ENCODE assay signal across 9 cellular contexts in the genomic region with DNA sequence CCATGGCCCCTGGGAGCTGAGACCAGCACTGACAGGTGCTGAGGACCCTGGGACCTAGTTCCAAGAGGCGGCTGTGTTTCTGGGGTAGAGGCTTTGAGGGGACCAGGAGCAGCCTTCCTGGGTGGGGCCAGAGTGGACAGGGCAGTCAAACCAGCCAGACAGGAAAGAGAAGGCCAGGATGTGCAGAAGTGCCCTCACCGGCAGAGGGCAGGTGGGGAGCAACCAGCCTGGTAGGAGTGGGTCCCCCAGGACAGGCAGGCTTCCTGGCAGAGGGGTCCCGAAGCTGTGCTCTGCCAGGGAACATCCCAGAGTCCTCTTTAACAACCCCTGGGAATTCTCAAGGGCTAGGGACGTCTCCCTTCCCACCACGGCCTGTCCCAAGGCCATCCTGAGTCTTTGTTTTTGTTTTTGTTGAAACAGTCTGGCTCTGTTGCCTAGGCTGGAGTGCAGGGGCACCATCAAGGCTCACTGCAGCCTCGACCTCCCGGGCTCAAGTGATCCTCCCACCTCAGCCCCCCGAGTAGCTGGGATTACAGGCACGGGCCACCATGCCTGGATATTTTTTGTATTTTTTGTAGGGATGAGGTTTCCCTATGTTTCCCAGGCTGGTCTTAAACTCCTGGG. TPM values are rescaled to one million over a fixed set of nuclear protein-coding genes. Genes with fewer than 3 reads are reported as not detected.
DNase-seq lines count a peak whose midpoint lies in the region; ATAC-seq and TF ChIP-seq lines count a peak whose summit lies in the region.
"Had no signal": no experiment of that assay in that cellular context is flagged by ENCODE, and none has a peak within 500 bp of the region (broad histone marks: within the 10 kb centered on the region; RNA-seq: fewer than 3 reads in every experiment).

No MANE protein-coding gene starts in this region.

- no peak for DNase-seq in GM13976 (ENCODE audit: low spot score)
- DNase-seq in WTC11 (ENCODE audit: low spot score) = no peak
- peak; percentile 36 for DNase-seq in mucosa of gallbladder (ENCODE audit: low spot score)
- DNase-seq in posterior cingulate gyrus = no peak
- DNase-seq in glomerular visceral epithelial cell (ENCODE audit: extremely low spot score) = no peak
- DNase-seq: activated B cell treated with CpG ODN at 0.5 μM for 24 hours, NCI-H1694 had no signal

- no peak for TF ChIP-seq POLR2A in GM18505 (IDR thresholded peaks at IDR 0.05; ENCODE audit: borderline replicate concordance, extremely low read depth, insufficient read depth, insufficient read length)

- in situ Hi-C loops in GM13976 (cut with MboI; ENCODE audit: low sequenced_read_pairs, unreplicated experiment) = no loop called here

- H3K27me3 Mint-ChIP-seq in WTC11 (ENCODE audit: low read depth) = peaks cover 12% of the 10 kb centered on the region
- H3K27me3 Mint-ChIP-seq: central memory CD8-positive, alpha-beta T cell had no signal

- CTCF ChIA-PET in WTC11 (lab: Charles Lee) = no interaction called here

- no peak overlapping the region for H3K27ac Mint-ChIP-seq in WTC11
- H3K27ac Mint-ChIP-seq: activated B cell treated with CpG ODN at 0.5 μM for 24 hours had no signal

- intact Hi-C loops in posterior cingulate gyrus (cut with DNase I) = no loop called here

- POLR2A ChIA-PET in WTC11 (lab: Charles Lee) = no interaction called here

- no peaks in the 10 kb centered on the region for H3K9me3 Mint-ChIP-seq in WTC11
- H3K9me3 Mint-ChIP-seq: activated B cell treated with CpG ODN at 0.5 μM for 24 hours; central memory CD8-positive, alpha-beta T cell had no signal

- H3K4me1 Mint-ChIP-seq in WTC11 = peaks cover 4% of the 10 kb centered on the region; the same call in 1 of the 2 replicates
- H3K4me1 Mint-ChIP-seq: activated B cell treated with CpG ODN at 0.5 μM for 24 hours had no signal

- no peak overlapping the region for H3K4me3 Mint-ChIP-seq in WTC11
- H3K4me3 Mint-ChIP-seq: activated B cell treated with CpG ODN at 0.5 μM for 24 hours; central memory CD8-positive, alpha-beta T cell had no signal

- ATAC-seq in WTC11 = peak; percentile 49
- no peak for ATAC-seq in GM18505 (IDR thresholded peaks at IDR 0.05; ENCODE audit: unreplicated experiment)

- H3K36me3 Mint-ChIP-seq in WTC11 = no peaks in the 10 kb centered on the region

- TF ChIP-seq CTCF in GM13976 (IDR thresholded peaks at IDR 0.05; ENCODE audit: borderline replicate concordance, control extremely low read depth, extremely low read depth, insufficient read depth, missing control alignments) (peak; percentile 20), WTC11 (IDR thresholded peaks at IDR 0.05) (no peak)

TF ChIP-seq in WTC11, 78 proteins besides CTCF, POLR2A, EP300 and RAD21 (continues in another document):
- TF ChIP-seq MXD4 (CRISPR knock-in tag; IDR thresholded peaks at IDR 0.05; ENCODE audit: borderline replicate concordance) = no peak
- no peak for TF ChIP-seq RELA (CRISPR knock-in tag; IDR thresholded peaks at IDR 0.05; ENCODE audit: borderline replicate concordance)
- TF ChIP-seq, protein P1, sequence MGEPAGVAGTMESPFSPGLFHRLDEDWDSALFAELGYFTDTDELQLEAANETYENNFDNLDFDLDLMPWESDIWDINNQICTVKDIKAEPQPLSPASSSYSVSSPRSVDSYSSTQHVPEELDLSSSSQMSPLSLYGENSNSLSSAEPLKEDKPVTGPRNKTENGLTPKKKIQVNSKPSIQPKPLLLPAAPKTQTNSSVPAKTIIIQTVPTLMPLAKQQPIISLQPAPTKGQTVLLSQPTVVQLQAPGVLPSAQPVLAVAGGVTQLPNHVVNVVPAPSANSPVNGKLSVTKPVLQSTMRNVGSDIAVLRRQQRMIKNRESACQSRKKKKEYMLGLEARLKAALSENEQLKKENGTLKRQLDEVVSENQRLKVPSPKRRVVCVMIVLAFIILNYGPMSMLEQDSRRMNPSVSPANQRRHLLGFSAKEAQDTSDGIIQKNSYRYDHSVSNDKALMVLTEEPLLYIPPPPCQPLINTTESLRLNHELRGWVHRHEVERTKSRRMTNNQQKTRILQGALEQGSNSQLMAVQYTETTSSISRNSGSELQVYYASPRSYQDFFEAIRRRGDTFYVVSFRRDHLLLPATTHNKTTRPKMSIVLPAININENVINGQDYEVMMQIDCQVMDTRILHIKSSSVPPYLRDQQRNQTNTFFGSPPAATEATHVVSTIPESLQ (CRISPR knock-in tag; IDR thresholded peaks at IDR 0.05) = no peak
- no peak for TF ChIP-seq NFYB (CRISPR knock-in tag; conservative IDR thresholded peaks at IDR 0.05; ENCODE audit: low read depth)
- TF ChIP-seq, protein P2, sequence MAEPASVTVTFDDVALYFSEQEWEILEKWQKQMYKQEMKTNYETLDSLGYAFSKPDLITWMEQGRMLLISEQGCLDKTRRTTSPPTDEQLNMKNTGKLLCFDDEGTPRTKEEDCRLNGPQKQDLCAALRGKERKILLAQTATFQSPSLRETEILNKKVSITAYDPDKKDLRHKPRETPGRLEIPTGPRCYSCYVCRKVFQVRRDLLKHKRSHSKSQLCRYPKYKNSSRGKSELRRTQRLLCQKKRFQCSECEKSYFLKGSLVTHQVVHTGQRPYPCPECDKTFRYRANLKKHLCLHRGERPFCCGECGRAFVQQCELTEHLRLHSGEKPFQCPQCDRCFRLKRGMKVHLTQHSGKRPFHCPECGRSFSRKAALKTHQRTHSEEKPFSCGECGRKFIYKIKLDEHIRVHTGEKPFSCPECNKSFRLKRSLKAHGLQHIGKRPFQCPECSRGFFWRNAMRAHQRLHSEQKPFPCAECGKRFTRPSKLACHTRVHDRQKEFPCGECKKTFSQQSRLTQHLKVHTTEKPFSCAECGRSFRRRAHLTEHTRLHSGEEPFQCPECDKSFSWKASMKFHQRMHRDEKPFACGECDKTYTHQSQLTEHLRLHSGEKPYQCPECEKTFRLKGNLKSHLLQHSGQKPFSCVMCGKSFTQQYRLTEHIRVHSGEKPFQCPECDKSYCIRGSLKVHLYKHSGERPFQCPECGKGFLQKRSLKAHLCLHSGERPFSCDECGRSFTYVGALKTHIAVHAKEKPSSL (CRISPR knock-in tag; conservative IDR thresholded peaks at IDR 0.05) = no peak
- no peak for TF ChIP-seq NFE2L1 (CRISPR knock-in tag; IDR thresholded peaks at IDR 0.05)
- TF ChIP-seq TEAD1 (CRISPR knock-in tag; IDR thresholded peaks at IDR 0.05) = no peak
- TF ChIP-seq, protein P3, sequence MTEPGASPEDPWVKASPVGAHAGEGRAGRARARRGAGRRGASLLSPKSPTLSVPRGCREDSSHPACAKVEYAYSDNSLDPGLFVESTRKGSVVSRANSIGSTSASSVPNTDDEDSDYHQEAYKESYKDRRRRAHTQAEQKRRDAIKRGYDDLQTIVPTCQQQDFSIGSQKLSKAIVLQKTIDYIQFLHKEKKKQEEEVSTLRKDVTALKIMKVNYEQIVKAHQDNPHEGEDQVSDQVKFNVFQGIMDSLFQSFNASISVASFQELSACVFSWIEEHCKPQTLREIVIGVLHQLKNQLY (CRISPR knock-in tag; IDR thresholded peaks at IDR 0.05) = no peak
- TF ChIP-seq HMGXB4 (CRISPR knock-in tag; IDR thresholded peaks at IDR 0.05) = no peak
- TF ChIP-seq ZSCAN18 (CRISPR knock-in tag; IDR thresholded peaks at IDR 0.05) = no peak
- TF ChIP-seq FOXJ3 (CRISPR knock-in tag; IDR thresholded peaks at IDR 0.05; ENCODE audit: borderline replicate concordance) = no peak

RNA-seq across cellular contexts. Expression of gene HIPK4, which starts 3.0 kb away (rescaled TPM):
- total RNA-seq in WTC11 (2021) (0.21 to 0.31 TPM (median 0.25 TPM) in 3 replicates), mucosa of gallbladder (not detected)

RNA-seq across cellular contexts. Expression of gene PRX, which starts 20.2 kb away (rescaled TPM):
- total RNA-seq in WTC11 (2021) (8.2 to 8.4 TPM (median 8.3 TPM) in 3 replicates), mucosa of gallbladder (7.0 TPM)

RNA-seq across cellular contexts. Expression of gene SERTAD1, which starts 32.8 kb away (rescaled TPM):
- total RNA-seq in WTC11 (2021) (6.8 to 8.6 TPM (median 7.4 TPM) in 3 replicates), mucosa of gallbladder (13.2 TPM)

RNA-seq across cellular contexts. Expression of gene PLD3, which starts 44.5 kb away (rescaled TPM):
- total RNA-seq in WTC11 (2021) = 190 to 200 TPM (median 193 TPM) in 3 replicates
- total RNA-seq in mucosa of gallbladder = 224 TPM

RNA-seq across cellular contexts. Expression of gene C19orf47, which starts 44.8 kb away (rescaled TPM):
- total RNA-seq in WTC11 (2021) = 14.7 to 17.2 TPM (median 15.6 TPM) in 3 replicates
- 13.2 TPM for total RNA-seq in mucosa of gallbladder
